ENCODE assay signal across 1 cellular context in genomic region chr11:10602366-10602765, GRCh38.
TF ChIP-seq lines count a peak whose summit lies in the region.

No MANE protein-coding gene starts in this region.

TF ChIP-seq in IMR-90, 13 proteins besides CTCF, POLR2A, EP300 and RAD21 (continued from another document):
- TF ChIP-seq CEBPB (IDR thresholded peaks at IDR 0.05; ENCODE audit: low read depth, low read length) (no peak), BHLHE40 (IDR thresholded peaks at IDR 0.05; ENCODE audit: low read depth, low read length) (no peak), MXI1 (IDR thresholded peaks at IDR 0.05; ENCODE audit: borderline replicate concordance, low read depth, low read length) (no peak), RCOR1 (IDR thresholded peaks at IDR 0.05; ENCODE audit: insufficient replicate concordance, low read length) (no peak), RFX5 (IDR thresholded peaks at IDR 0.05; ENCODE audit: low read depth, low read length) (no peak)
